2 cellular contexts compared by ENCODE assay signal in genomic region chr16:27421961-27422740, GRCh38.
TF ChIP-seq lines count a peak whose summit lies in the region.

No MANE protein-coding gene starts in this region.

TF ChIP-seq in GM12878, 131 proteins besides CTCF, POLR2A, EP300 and RAD21 (continued from another document and continues in another):
- TF ChIP-seq DPF2 (IDR thresholded peaks at IDR 0.05) (no peak), IKZF1 (conservative IDR thresholded peaks at IDR 0.05) (no peak), IRF5 (IDR thresholded peaks at IDR 0.05; ENCODE audit: borderline replicate concordance) (no peak), PBX3 (IDR thresholded peaks at IDR 0.05; ENCODE audit: insufficient replicate concordance, low read depth, low read length) (no peak), RUNX3 (IDR thresholded peaks at IDR 0.05; ENCODE audit: low read length) (peak; percentile 14; the same call in 1 of the 2 replicates), BCLAF1 (IDR thresholded peaks at IDR 0.05) (no peak), BMI1 (IDR thresholded peaks at IDR 0.05; ENCODE audit: borderline replicate concordance) (no peak), CREB1 (IDR thresholded peaks at IDR 0.05; ENCODE audit: low read depth) (no peak), RELB (IDR thresholded peaks at IDR 0.05; ENCODE audit: low read depth) (peak; percentile 87), TCF12 (IDR thresholded peaks at IDR 0.05; ENCODE audit: low read depth, low read length) (no peak), PKNOX1 (IDR thresholded peaks at IDR 0.05) (no peak), HCFC1 (IDR thresholded peaks at IDR 0.05; ENCODE audit: low read length) (no peak), SUPT20H (IDR thresholded peaks at IDR 0.05; ENCODE audit: borderline replicate concordance, control insufficient read depth, low read depth, low read length) (no peak), MXI1 (IDR thresholded peaks at IDR 0.05; ENCODE audit: low read depth, low read length) (no peak), PML (IDR thresholded peaks at IDR 0.05; ENCODE audit: low read length) (no peak), SKIL (IDR thresholded peaks at IDR 0.05; ENCODE audit: low read depth, poor library complexity, severe bottlenecking) (peak; percentile 68), PAX8 (IDR thresholded peaks at IDR 0.05) (no peak), ZZZ3 (IDR thresholded peaks at IDR 0.05; ENCODE audit: control insufficient read depth, insufficient read length, low read depth) (no peak)

TF ChIP-seq in GM12891, 5 proteins besides CTCF, POLR2A, EP300 and RAD21:
- TF ChIP-seq TAF1 (IDR thresholded peaks at IDR 0.05; ENCODE audit: low read depth, low read length): no peak
- TF ChIP-seq PAX5 (IDR thresholded peaks at IDR 0.05; ENCODE audit: insufficient read depth, low read length, severe bottlenecking): no peak
TF ChIP-seq in GM12891: peak in this region for 0.
